Comparison of ENCODE assay signal across 1 cellular context in genomic region chr16:70696368-70696767, GRCh38.
TF ChIP-seq lines count a peak whose summit lies in the region.

No MANE protein-coding gene starts in this region.

TF ChIP-seq in HepG2, 621 proteins besides CTCF, POLR2A, EP300 and RAD21:
- TF ChIP-seq HOXA5 (CRISPR knock-in tag; IDR thresholded peaks at IDR 0.05) = no peak
- no peak for TF ChIP-seq POLR2AphosphoS5 (IDR thresholded peaks at IDR 0.05; ENCODE audit: low read depth, low read length)
- no peak for TF ChIP-seq TBX3 (IDR thresholded peaks at IDR 0.05; ENCODE audit: borderline replicate concordance)
- no peak for TF ChIP-seq NR0B2 (CRISPR knock-in tag; IDR thresholded peaks at IDR 0.05)
- no peak for TF ChIP-seq TARDBP (CRISPR knock-in tag; IDR thresholded peaks at IDR 0.05)
- no peak for TF ChIP-seq ARID2 (CRISPR knock-in tag; IDR thresholded peaks at IDR 0.05; ENCODE audit: borderline replicate concordance)
- TF ChIP-seq GMEB1 (CRISPR knock-in tag; IDR thresholded peaks at IDR 0.05; ENCODE audit: borderline replicate concordance) = no peak
- TF ChIP-seq HMGXB4 (CRISPR knock-in tag; IDR thresholded peaks at IDR 0.05; ENCODE audit: borderline replicate concordance in 1 of 2, low read depth in 1 of 2) = no peak
- TF ChIP-seq NR2F6 (IDR thresholded peaks at IDR 0.05) = no peak
- no peak for TF ChIP-seq NR2F6 (CRISPR knock-in tag; IDR thresholded peaks at IDR 0.05)
- TF ChIP-seq ETV6 (CRISPR knock-in tag; conservative IDR thresholded peaks at IDR 0.05) = no peak
